Comparison of ENCODE assay signal across 1 cellular context in the genomic region with DNA sequence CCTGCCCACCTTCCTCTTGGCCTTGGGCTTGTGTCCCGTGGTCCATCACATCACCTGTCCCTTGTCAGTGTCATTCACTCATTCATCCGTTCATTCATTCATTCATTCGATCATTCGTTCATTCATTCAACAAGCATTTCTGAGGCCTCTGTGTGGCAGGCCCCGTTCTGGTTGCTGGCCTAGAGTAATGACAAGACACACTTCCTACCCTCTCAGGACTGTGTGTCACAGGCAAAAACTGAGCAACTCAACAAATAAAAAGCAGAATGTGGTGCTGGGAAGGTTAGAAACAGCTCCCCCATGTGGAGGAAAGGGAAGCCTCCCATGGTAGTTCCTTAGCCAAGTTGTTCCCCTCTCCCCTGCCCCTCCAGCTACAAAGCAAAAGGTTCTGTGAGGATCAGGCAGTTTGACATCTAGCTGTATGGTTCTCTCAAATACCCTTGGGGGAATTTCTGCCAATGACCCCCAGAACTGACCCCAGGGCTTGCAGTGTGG.
TF ChIP-seq lines count a peak whose summit lies in the region.

No MANE protein-coding gene starts in this region.

TF ChIP-seq in endothelial cell of umbilical vein, 7 proteins besides CTCF, POLR2A, EP300 and RAD21:
- TF ChIP-seq POLR2AphosphoS5 (IDR thresholded peaks at IDR 0.05; ENCODE audit: insufficient read depth, low read depth, low read length) (no peak), JUN (IDR thresholded peaks at IDR 0.05; ENCODE audit: borderline replicate concordance, insufficient read depth, insufficient read length, low read depth) (no peak), MYC (IDR thresholded peaks at IDR 0.05; ENCODE audit: low read depth, low read length) (no peak), EZH2 (IDR thresholded peaks at IDR 0.05; ENCODE audit: borderline replicate concordance, low read depth, low read length, severe bottlenecking) (no peak), FOS (IDR thresholded peaks at IDR 0.05; ENCODE audit: borderline replicate concordance, insufficient read depth, low read length) (no peak), GATA2 (IDR thresholded peaks at IDR 0.05; ENCODE audit: insufficient read depth, insufficient read length, low read depth, low read length) (no peak)
- TF ChIP-seq, protein P1, sequence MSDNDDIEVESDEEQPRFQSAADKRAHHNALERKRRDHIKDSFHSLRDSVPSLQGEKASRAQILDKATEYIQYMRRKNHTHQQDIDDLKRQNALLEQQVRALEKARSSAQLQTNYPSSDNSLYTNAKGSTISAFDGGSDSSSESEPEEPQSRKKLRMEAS (IDR thresholded peaks at IDR 0.05; ENCODE audit: insufficient read depth, insufficient read length) = no peak
